1 cellular context compared by ENCODE assay signal in the genomic region with DNA sequence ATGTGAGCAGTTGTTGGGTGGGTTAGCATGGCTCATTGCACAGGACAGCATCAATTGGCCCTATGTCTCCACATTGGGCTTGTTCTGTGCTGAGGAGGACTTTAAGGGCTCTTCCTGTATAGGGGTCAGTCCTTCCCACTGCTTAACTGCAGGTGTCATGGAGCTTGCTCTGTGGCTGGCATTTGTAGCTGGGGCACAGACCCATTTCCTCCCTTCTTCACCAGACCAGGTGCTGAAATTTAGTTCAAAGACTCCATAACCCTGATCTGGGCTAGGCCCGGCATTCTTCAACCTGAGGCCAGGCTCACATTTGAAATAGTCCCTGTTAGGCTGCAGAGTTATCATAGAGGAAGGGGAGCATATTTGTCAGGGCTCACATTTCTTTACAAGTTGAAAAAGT.
TF ChIP-seq lines count a peak whose summit lies in the region.

No MANE protein-coding gene starts in this region.

TF ChIP-seq in GM12878, 131 proteins besides CTCF, POLR2A, EP300 and RAD21:
- TF ChIP-seq SRF (IDR thresholded peaks at IDR 0.05; ENCODE audit: low read depth in 2 of 2, low read length in 2 of 2), result no peak
- no peak for TF ChIP-seq ZNF217 (IDR thresholded peaks at IDR 0.05)
- no peak for TF ChIP-seq SUPT20H (IDR thresholded peaks at IDR 0.05; ENCODE audit: borderline replicate concordance, control insufficient read depth, low read depth, low read length)
- TF ChIP-seq TCF3 (IDR thresholded peaks at IDR 0.05; ENCODE audit: borderline replicate concordance, insufficient read depth, low read depth, low read length), result no peak
- TF ChIP-seq SIN3A (IDR thresholded peaks at IDR 0.05; ENCODE audit: low read depth, low read length), result no peak
- TF ChIP-seq SMC3 (IDR thresholded peaks at IDR 0.05; ENCODE audit: borderline replicate concordance, low read length), result no peak
- no peak for TF ChIP-seq NRF1 (conservative IDR thresholded peaks at IDR 0.05; ENCODE audit: low read depth, low read length)
- TF ChIP-seq CBX5 (IDR thresholded peaks at IDR 0.05; ENCODE audit: low read depth), result no peak
- TF ChIP-seq, protein P1, sequence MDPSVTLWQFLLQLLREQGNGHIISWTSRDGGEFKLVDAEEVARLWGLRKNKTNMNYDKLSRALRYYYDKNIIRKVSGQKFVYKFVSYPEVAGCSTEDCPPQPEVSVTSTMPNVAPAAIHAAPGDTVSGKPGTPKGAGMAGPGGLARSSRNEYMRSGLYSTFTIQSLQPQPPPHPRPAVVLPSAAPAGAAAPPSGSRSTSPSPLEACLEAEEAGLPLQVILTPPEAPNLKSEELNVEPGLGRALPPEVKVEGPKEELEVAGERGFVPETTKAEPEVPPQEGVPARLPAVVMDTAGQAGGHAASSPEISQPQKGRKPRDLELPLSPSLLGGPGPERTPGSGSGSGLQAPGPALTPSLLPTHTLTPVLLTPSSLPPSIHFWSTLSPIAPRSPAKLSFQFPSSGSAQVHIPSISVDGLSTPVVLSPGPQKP (IDR thresholded peaks at IDR 0.05; ENCODE audit: low read depth, low read length), result no peak
- TF ChIP-seq TBL1XR1 (IDR thresholded peaks at IDR 0.05; ENCODE audit: low read depth, low read length), result no peak
- TF ChIP-seq FOXK2 (IDR thresholded peaks at IDR 0.05), result no peak
- no peak for TF ChIP-seq CBFB (IDR thresholded peaks at IDR 0.05; ENCODE audit: low read depth)
- no peak for TF ChIP-seq DPF2 (IDR thresholded peaks at IDR 0.05)
- no peak for TF ChIP-seq RBBP5 (conservative IDR thresholded peaks at IDR 0.05)
- no peak for TF ChIP-seq HCFC1 (IDR thresholded peaks at IDR 0.05; ENCODE audit: low read length)
- no peak for TF ChIP-seq PML (IDR thresholded peaks at IDR 0.05; ENCODE audit: low read length)
- TF ChIP-seq STAT1 (conservative IDR thresholded peaks at IDR 0.05), result no peak
- no peak for TF ChIP-seq TCF12 (IDR thresholded peaks at IDR 0.05; ENCODE audit: low read depth, low read length)
- no peak for TF ChIP-seq TCF7 (IDR thresholded peaks at IDR 0.05; ENCODE audit: borderline replicate concordance)
